13 cellular contexts compared by ENCODE assay signal in the genomic region with DNA sequence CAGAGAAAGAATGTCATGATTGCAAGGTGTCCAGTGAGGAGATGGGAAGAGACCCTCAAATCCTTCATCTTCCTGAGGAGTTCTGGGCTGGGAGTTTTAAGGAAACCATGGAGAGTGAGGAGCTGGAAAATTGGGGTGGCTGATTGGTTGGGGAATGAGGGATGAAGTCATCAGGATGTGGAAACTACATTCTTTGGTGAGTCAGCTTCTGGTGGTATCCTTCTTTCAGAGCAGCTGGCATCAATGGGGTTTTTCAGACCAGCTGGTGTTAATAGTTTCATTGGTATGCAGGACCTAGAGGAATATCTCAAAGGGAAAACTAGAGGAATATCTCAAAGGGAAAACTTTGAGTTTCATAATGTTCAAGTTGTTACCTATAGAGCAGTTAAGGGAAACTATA. TPM values are rescaled to one million over a fixed set of nuclear protein-coding genes. Genes with fewer than 3 reads are reported as not detected.
DNase-seq lines count a peak whose midpoint lies in the region; ATAC-seq and TF ChIP-seq lines count a peak whose summit lies in the region.
"Had no signal": no experiment of that assay in that cellular context is flagged by ENCODE, and none has a peak within 500 bp of the region (broad histone marks: within the 10 kb centered on the region; RNA-seq: fewer than 3 reads in every experiment).

No MANE protein-coding gene starts in this region.

- no peaks in the 10 kb centered on the region for H3K36me3 ChIP-seq in Caco-2 (ENCODE audit: control insufficient read depth, insufficient read depth, low read length)
- H3K36me3 ChIP-seq: neutrophil had no signal

- H3K9me3 Mint-ChIP-seq in Caco-2 (ENCODE audit: unreplicated experiment): no peaks in the 10 kb centered on the region
- H3K9me3 Mint-ChIP-seq: H9 had no signal

- H3K4me1 Mint-ChIP-seq in Caco-2 (ENCODE audit: low read depth, unreplicated experiment): no peaks in the 10 kb centered on the region

- H3K27ac ChIP-seq in RWPE1 (no peak overlapping the region), epithelial cell of prostate (peak overlapping the region; percentile 9), caudate nucleus (ENCODE audit: low read depth, low read length) (no peak overlapping the region)
- H3K27ac ChIP-seq: neutrophil had no signal

- no peak for ATAC-seq in HG03045 (IDR thresholded peaks at IDR 0.05; ENCODE audit: unreplicated experiment)

- no peak overlapping the region for H3K27ac Mint-ChIP-seq in Caco-2 (ENCODE audit: unreplicated experiment)
- H3K27ac Mint-ChIP-seq: H9 had no signal

- no peak overlapping the region for H3K4me3 ChIP-seq in Caco-2 (ENCODE audit: low read depth, low read length)

- TF ChIP-seq CTCF in RWPE1 (conservative IDR thresholded peaks at IDR 0.05; ENCODE audit: low read depth) (no peak), Caco-2 (IDR thresholded peaks at IDR 0.05; ENCODE audit: insufficient read depth in 1 of 2, low read depth in 1 of 2, low read length in 1 of 2, severe bottlenecking in 1 of 2, unreplicated experiment in 1 of 2) (no peak)

- H3K9me3 ChIP-seq in Caco-2: no peaks in the 10 kb centered on the region
- H3K9me3 ChIP-seq: neutrophil had no signal

- H3K4me1 ChIP-seq in Caco-2: no peaks in the 10 kb centered on the region

- intact Hi-C loops in Caco-2 (cut with micrococcal nuclease; ENCODE audit: unreplicated experiment): no loop called here

- CTCF ChIA-PET in RWPE1 (lab: Yijun Ruan, JAX) (interaction anchor here (0.5 to 1.6 kb wide), 2 partner anchors 17 to 63 kb away, joined by 4 read pairs; no protein-coding TSS in a partner anchor), Caco-2 (lab: Charles Lee) (no interaction called here)

- no peaks in the 10 kb centered on the region for H3K27me3 ChIP-seq in Caco-2 (replicated peaks; ENCODE audit: control insufficient read depth, insufficient read depth, low read length)
- H3K27me3 ChIP-seq: neutrophil had no signal

- DNase-seq in DMS 273 treated with DMSO at 0.1 percent for 48 hours (lab: John Stamatoyannopoulos, UW) (peak; percentile 6), RWPE1 (ENCODE audit: low spot score) (peak; percentile 65), epithelial cell of prostate (ENCODE audit: low read depth, low spot score) (peak; percentile 39), myocyte (ENCODE audit: low read depth) (peak; percentile 95), caudate nucleus (lab: John Stamatoyannopoulos, UW) (no peak), Caco-2 (no peak), SHP77 treated with DMSO at 0.1 percent for 48 hours (lab: John Stamatoyannopoulos, UW) (no peak)
- DNase-seq: activated CD4-positive, alpha-beta T cell treated with anti-CD3 and anti-CD28 coated beads, Interleukin-2, amount 50 U/mL, for 1 hour; DMS153; H9; NCI-H2081 treated with DMSO at 0.1 percent for 48 hours had no signal

- no peaks in the 10 kb centered on the region for H3K36me3 Mint-ChIP-seq in Caco-2 (ENCODE audit: insufficient read depth, unreplicated experiment)

- BruUV-seq in Caco-2 (replicated peaks; lab: Mats Ljungman, UMichigan): no TSS peak

- no peak overlapping the region for H3K4me3 Mint-ChIP-seq in Caco-2 (ENCODE audit: unreplicated experiment)
- H3K4me3 Mint-ChIP-seq: H9 had no signal

- peaks cover 2% of the 10 kb centered on the region for H3K27me3 Mint-ChIP-seq in Caco-2 (ENCODE audit: insufficient read depth, unreplicated experiment)

- POLR2A ChIA-PET in RWPE1 (lab: Yijun Ruan, JAX; ENCODE audit: low non-redundant PET) (no interaction called here), Caco-2 (lab: Charles Lee) (no interaction called here)

RNA-seq across cellular contexts. Expression of a gene that starts 45.2 kb away (rescaled TPM):
- total RNA-seq in myocyte: 3.6 and 5.8 TPM in 2 replicates
- 0.78 TPM for polyA plus RNA-seq in myocyte (2012)
- 0.23 and 0.61 TPM in 2 replicates for total RNA-seq in Caco-2 (2022)

Comparison
In these comparisons a context has a peak if more than half of its experiments do, and no peak if none do; other contexts are left out.
1. DNase-seq: peak in DMS 273 treated with DMSO at 0.1 percent for 48 hours (single experiment), RWPE1 (single experiment), epithelial cell of prostate (single experiment) and myocyte (single experiment); none in caudate nucleus (0 of 61), Caco-2 (0 of 2) and SHP77 treated with DMSO at 0.1 percent for 48 hours (single experiment).